Comparison of ENCODE assay signal across 8 cellular contexts in the genomic region with DNA sequence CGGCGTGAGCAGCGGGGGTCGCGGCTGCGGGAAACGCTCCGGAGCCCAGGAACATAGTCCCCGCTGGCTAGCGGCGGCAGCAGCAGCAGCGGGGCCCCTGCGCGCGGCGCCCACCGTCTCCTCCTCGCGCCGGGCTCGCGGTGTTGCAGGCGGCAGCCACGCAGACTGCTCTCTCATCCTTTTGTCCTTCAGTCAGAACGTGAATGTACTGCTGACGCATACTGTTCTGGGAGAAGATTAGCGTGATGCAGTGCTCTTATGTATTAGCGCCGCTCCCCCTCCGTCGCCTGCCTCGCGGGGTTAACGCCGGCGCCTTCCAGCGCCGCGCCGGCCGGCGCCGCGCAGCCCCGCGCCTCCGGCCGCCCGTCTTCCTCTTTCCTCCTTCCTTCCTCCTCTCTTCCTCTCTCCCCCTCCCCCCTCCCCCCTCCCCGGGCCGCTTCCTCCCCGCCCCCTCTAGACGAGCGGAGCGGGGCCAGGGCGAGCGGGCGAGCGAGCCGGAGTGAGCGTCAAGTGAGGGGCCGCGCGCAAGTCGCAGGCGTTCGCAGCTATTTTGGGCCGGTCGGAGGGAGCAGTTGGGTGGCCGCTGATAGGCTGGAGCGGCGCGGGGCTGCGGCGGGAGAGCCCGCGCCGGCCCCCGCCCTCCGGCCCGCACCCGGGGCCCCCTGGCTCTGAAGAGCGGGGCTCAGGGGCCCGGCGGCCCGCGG. TPM values are rescaled to one million over a fixed set of nuclear protein-coding genes. Genes with fewer than 3 reads are reported as not detected.
A peak's percentile ranks its signal among the peaks of the same experiment; 100 is the strongest.
DNase-seq lines count a peak whose midpoint lies in the region; ATAC-seq and TF ChIP-seq lines count a peak whose summit lies in the region.

No MANE protein-coding gene starts in this region.

- no peak overlapping the region for H3K14ac ChIP-seq in trophoblast cell (ENCODE audit: low read length)

- intact Hi-C loops in head of caudate nucleus (cut with DNase I): loop anchor here (5.0 kb wide), 1 partner anchor 105 kb away; no protein-coding TSS in a partner anchor

- peaks cover 7% of the 10 kb centered on the region for H3K27me3 Mint-ChIP-seq in activated naive CD8-positive, alpha-beta T cell treated with anti-CD3 and anti-CD28 coated beads for 36 hours

- H2BK12ac ChIP-seq in trophoblast cell (ENCODE audit: low read length): no peak overlapping the region

- no peak overlapping the region for H3K9ac ChIP-seq in trophoblast cell (ENCODE audit: low read length)

- H2BK5ac ChIP-seq in trophoblast cell (ENCODE audit: low read depth, low read length, poor library complexity): no peak overlapping the region

- TF ChIP-seq POLR2A in upper lobe of left lung (IDR thresholded peaks at IDR 0.05): peak in 1 of 4 donors; percentile 35

- H2AK5ac ChIP-seq in trophoblast cell (ENCODE audit: low read length): no peak overlapping the region

- peak overlapping the region; percentile 74 for H3K4me3 Mint-ChIP-seq in activated naive CD8-positive, alpha-beta T cell treated with anti-CD3 and anti-CD28 coated beads for 36 hours

- no peaks in the 10 kb centered on the region for H3K79me1 ChIP-seq in trophoblast cell (ENCODE audit: low read length)

- H3K4ac ChIP-seq in trophoblast cell (ENCODE audit: low read depth, low read length): no peak overlapping the region

- H3K27ac Mint-ChIP-seq in activated naive CD8-positive, alpha-beta T cell treated with anti-CD3 and anti-CD28 coated beads for 36 hours: no peak overlapping the region

- no peak overlapping the region for H2AFZ ChIP-seq in trophoblast cell (ENCODE audit: insufficient read depth, low read length, poor library complexity)

- H3K4me3 ChIP-seq in RWPE2 (ENCODE audit: severe bottlenecking) (peak overlapping the region; percentile 32), trophoblast cell (ENCODE audit: low read depth, low read length) (peak overlapping the region; percentile 76), upper lobe of left lung (peak overlapping the region; percentile 11 to 68 (median 58))

- H3K27me3 ChIP-seq in RWPE2 (ENCODE audit: insufficient read depth, poor library complexity, severe bottlenecking) (no peaks in the 10 kb centered on the region), trophoblast cell (ENCODE audit: insufficient read depth, low read length) (peaks cover 8% of the 10 kb centered on the region), upper lobe of left lung (peaks cover 0 to 5% (median 0%) of the 10 kb centered on the region in 4 donors)

- peak; percentile 43 for ATAC-seq in HG03097 (IDR thresholded peaks at IDR 0.05; ENCODE audit: low FRiP score, unreplicated experiment)
- peak; percentile 89 for ATAC-seq in RWPE2 (ENCODE audit: low read depth)
- ATAC-seq in upper lobe of left lung (ENCODE audit: low FRiP score in 2 of 2): peak; percentile 25 to 82

- peaks cover 23% of the 10 kb centered on the region for H3K36me3 Mint-ChIP-seq in activated naive CD8-positive, alpha-beta T cell treated with anti-CD3 and anti-CD28 coated beads for 36 hours

- peak overlapping the region; percentile 97 for H3K4me2 ChIP-seq in trophoblast cell (ENCODE audit: low read length)

- H3K9me3 ChIP-seq in RWPE2 (ENCODE audit: severe bottlenecking) (no peaks in the 10 kb centered on the region), trophoblast cell (ENCODE audit: insufficient read depth, low read depth, low read length) (peaks cover 6% of the 10 kb centered on the region), upper lobe of left lung (no peaks in the 10 kb centered on the region)

- H4K8ac ChIP-seq in trophoblast cell (ENCODE audit: low read depth, low read length): no peak overlapping the region

- H3K4me1 ChIP-seq in RWPE2 (ENCODE audit: insufficient read depth, poor library complexity, severe bottlenecking) (no peaks in the 10 kb centered on the region), trophoblast cell (ENCODE audit: control insufficient read depth in 1 of 2, insufficient read depth in 2 of 2, low read length in 2 of 2) (peaks cover 9 to 14% of the 10 kb centered on the region in 2 experiments), upper lobe of left lung (peaks cover 30 to 60% (median 41%) of the 10 kb centered on the region in 4 donors)

- peaks cover 10% of the 10 kb centered on the region for H3K4me1 Mint-ChIP-seq in activated naive CD8-positive, alpha-beta T cell treated with anti-CD3 and anti-CD28 coated beads for 36 hours

- no peak overlapping the region for H4K12ac ChIP-seq in trophoblast cell (ENCODE audit: low read depth, low read length)

- H3K27ac ChIP-seq in RWPE2 (ENCODE audit: poor library complexity, severe bottlenecking) (no peak overlapping the region), trophoblast cell (ENCODE audit: low read depth, low read length) (no peak overlapping the region), upper lobe of left lung (peak overlapping the region; percentile 43 to 87 (median 56))

- H2BK120ac ChIP-seq in trophoblast cell (ENCODE audit: insufficient read depth, low read length, poor library complexity): no peak overlapping the region

- H3K9me3 Mint-ChIP-seq in activated naive CD8-positive, alpha-beta T cell treated with anti-CD3 and anti-CD28 coated beads for 36 hours: no peaks in the 10 kb centered on the region

- peak overlapping the region; percentile 5 for H4K91ac ChIP-seq in trophoblast cell (ENCODE audit: low read depth, low read length)

- H3K23ac ChIP-seq in trophoblast cell (ENCODE audit: low read length): no peak overlapping the region

- no peaks in the 10 kb centered on the region for H3K79me2 ChIP-seq in trophoblast cell (ENCODE audit: control insufficient read depth, insufficient read depth, low read length, poor library complexity)

- TF ChIP-seq EP300 in upper lobe of left lung (IDR thresholded peaks at IDR 0.05): no peak

- no peaks in the 10 kb centered on the region for H3K36me3 ChIP-seq in RWPE2 (ENCODE audit: low read depth)
- peaks cover 11 to 14% of the 10 kb centered on the region in 2 experiments for H3K36me3 ChIP-seq in trophoblast cell (ENCODE audit: control insufficient read depth in 1 of 2, insufficient read depth in 2 of 2, low read length in 2 of 2)
- no peaks in the 10 kb centered on the region for H3K36me3 ChIP-seq in upper lobe of left lung

- no peak overlapping the region for H3K18ac ChIP-seq in trophoblast cell (ENCODE audit: low read length)

- WGBS in trophoblast cell (ENCODE audit: extremely low coverage, insufficient coverage, insufficient read length): no CpG with 5 or more reads among the region's 87 CpGs
- WGBS in upper lobe of left lung, 2 donors: 0 to 1% methylated on average over 46 to 57 of the region's 87 CpGs

- DNase-seq in NCI-H510A treated with DMSO at 0.1 percent for 48 hours (lab: John Stamatoyannopoulos, UW) (peak; percentile 37), NCI-H510A (lab: John Stamatoyannopoulos, UW) (no peak), RWPE2 (ENCODE audit: low spot score) (no peak), head of caudate nucleus (peak in 38 of 42 donors; percentile 42 to 84 (median 63)), trophoblast cell (no peak), upper lobe of left lung (peak in 1 of 2 donors; percentile 90)
- DNase-seq in activated naive CD8-positive, alpha-beta T cell treated with anti-CD3 and anti-CD28 coated beads for 36 hours: peak; percentile 68

- TF ChIP-seq CTCF in RWPE2 (IDR thresholded peaks at IDR 0.05; ENCODE audit: poor library complexity, severe bottlenecking): no peak
- TF ChIP-seq CTCF in upper lobe of left lung (IDR thresholded peaks at IDR 0.05): peak in 5 of 6 experiments; percentile 13 to 64 (median 21)

RNA-seq across cellular contexts. Expression of gene LRRC4, which starts 0.8 kb away (rescaled TPM):
- total RNA-seq in activated naive CD8-positive, alpha-beta T cell treated with anti-CD3 and anti-CD28 coated beads for 36 hours: not detected
- 0.78 and 1.1 TPM in 2 replicates for polyA plus RNA-seq in trophoblast cell (2013)
- 10 to 100 TPM in 3 of 6 donors, 1 to 10 TPM in 3; 3.9 to 23.3 (median 11.1) TPM for total RNA-seq in upper lobe of left lung

Comparison
In these comparisons a context has a peak if more than half of its experiments do, and no peak if none do; other contexts are left out.
1. DNase-seq: peak in NCI-H510A treated with DMSO at 0.1 percent for 48 hours (single experiment), activated naive CD8-positive, alpha-beta T cell treated with anti-CD3 and anti-CD28 coated beads for 36 hours (single experiment) and head of caudate nucleus (38 of 42); none in NCI-H510A (single experiment), RWPE2 (single experiment) and trophoblast cell (0 of 2).
2. H3K27ac ChIP-seq: peak in upper lobe of left lung (4 of 4); none in RWPE2 (single experiment) and trophoblast cell (single experiment).
3. RNA of gene LRRC4, which starts 0.8 kb away (total RNA-seq): 3.9 to 23.3 TPM in upper lobe of left lung; not detected in activated naive CD8-positive, alpha-beta T cell treated with anti-CD3 and anti-CD28 coated beads for 36 hours; every median in the first group is over 4 times any median in the second.
4. Peak in every context shown above with its lines, with median percentiles within 50 percentile points of each other: ATAC-seq and H3K4me3 ChIP-seq.